Comparison of ENCODE assay signal across 13 cellular contexts in genomic region chr9:136565075-136565721, GRCh38. TPM values are rescaled to one million over a fixed set of nuclear protein-coding genes. Genes with fewer than 3 reads are reported as not detected.
DNase-seq lines count a peak whose midpoint lies in the region; ATAC-seq and TF ChIP-seq lines count a peak whose summit lies in the region.
"Had no signal": no experiment of that assay in that cellular context is flagged by ENCODE, and none has a peak within 500 bp of the region (broad histone marks: within the 10 kb centered on the region; RNA-seq: fewer than 3 reads in every experiment).

No MANE protein-coding gene starts in this region.

- H3K4me1 ChIP-seq in adipocyte (ENCODE audit: control insufficient read depth, insufficient read depth, low read length) (peaks cover 51% of the 10 kb centered on the region), thoracic aorta (ENCODE audit: control insufficient read depth in 1 of 2, low read depth in 2 of 2) (peaks cover 36 to 54% of the 10 kb centered on the region in 2 donors)

- H3K4me3 ChIP-seq in adipocyte (ENCODE audit: low read length) (peak overlapping the region; percentile 53), fibroblast of villous mesenchyme (ENCODE audit: low read depth, low read length) (no peak overlapping the region), thoracic aorta (no peak overlapping the region)

- H3K9ac ChIP-seq in adipocyte (ENCODE audit: low read length) = peak overlapping the region; percentile 64

- peaks cover 53% of the 10 kb centered on the region for H3K4me1 Mint-ChIP-seq in nephron progenitor cell
- H3K4me1 Mint-ChIP-seq in progenitor cell of endocrine pancreas (ENCODE audit: low read depth) = peaks cover 10% of the 10 kb centered on the region
- H3K4me1 Mint-ChIP-seq: T-cell had no signal

- H3K27ac Mint-ChIP-seq in nephron progenitor cell (peak overlapping the region; percentile 77), progenitor cell of endocrine pancreas (no peak overlapping the region)
- H3K27ac Mint-ChIP-seq: activated CD8-positive, alpha-beta T cell treated with anti-CD3 and anti-CD28 coated beads for 36 hours; activated naive CD8-positive, alpha-beta T cell treated with anti-CD3 and anti-CD28 coated beads for 36 hours; T-cell had no signal

- H3K36me3 ChIP-seq in adipocyte (ENCODE audit: control insufficient read depth, insufficient read depth, low read length, severe bottlenecking) (no peaks in the 10 kb centered on the region), thoracic aorta (no peaks in the 10 kb centered on the region)

- H3K4me3 Mint-ChIP-seq in nephron progenitor cell (no peak overlapping the region), progenitor cell of endocrine pancreas (ENCODE audit: low read depth) (no peak overlapping the region)
- H3K4me3 Mint-ChIP-seq: activated CD8-positive, alpha-beta T cell treated with anti-CD3 and anti-CD28 coated beads for 36 hours; activated naive CD8-positive, alpha-beta T cell treated with anti-CD3 and anti-CD28 coated beads for 36 hours; T-cell had no signal

- TF ChIP-seq CTCF in fibroblast of villous mesenchyme (IDR thresholded peaks at IDR 0.05; ENCODE audit: insufficient read depth, low read depth, low read length) (no peak), nephron progenitor cell (IDR thresholded peaks at IDR 0.05) (no peak), thoracic aorta (IDR thresholded peaks at IDR 0.05) (no peak), progenitor cell of endocrine pancreas (IDR thresholded peaks at IDR 0.05; ENCODE audit: unreplicated experiment) (no peak)

- DNase-seq in adipocyte (ENCODE audit: low read depth) (peak; percentile 27), fibroblast of villous mesenchyme (ENCODE audit: low read depth) (peak; percentile 79), nephron progenitor cell (peak; percentile 51), thoracic aorta (ENCODE audit: low spot score) (no peak), DMS153 treated with DMSO at 0.1 percent for 48 hours (lab: John Stamatoyannopoulos, UW; ENCODE audit: unreplicated experiment) (no peak), T-helper 9 cell (no peak), RPMI8226 (no peak), progenitor cell of endocrine pancreas (ENCODE audit: low spot score, unreplicated experiment) (no peak)
- DNase-seq: activated CD8-positive, alpha-beta T cell treated with anti-CD3 and anti-CD28 coated beads for 36 hours; activated naive CD8-positive, alpha-beta T cell treated with anti-CD3 and anti-CD28 coated beads for 36 hours; NK-92 treated with Interleukin-12 subunit alpha and Interleukin-12 subunit beta, amount 100 ng/mL, for 24 hours; stimulated activated CD4-positive, alpha-beta T cell treated with anti-CD3 and anti-CD28 coated beads, Interleukin-12 subunit alpha, Interleukin-12 subunit beta, amount 100 ng/mL, for 4 hours had no signal

- H3K27me3 ChIP-seq in adipocyte (replicated peaks; ENCODE audit: control insufficient read depth, insufficient read depth, low read length) (no peaks in the 10 kb centered on the region), thoracic aorta (replicated peaks; ENCODE audit: insufficient read depth) (no peaks in the 10 kb centered on the region)

- peaks cover 7% of the 10 kb centered on the region for H3K9me3 Mint-ChIP-seq in nephron progenitor cell
- H3K9me3 Mint-ChIP-seq in progenitor cell of endocrine pancreas (ENCODE audit: low read depth) = peaks cover 4% of the 10 kb centered on the region
- H3K9me3 Mint-ChIP-seq: activated CD8-positive, alpha-beta T cell treated with anti-CD3 and anti-CD28 coated beads for 36 hours; activated naive CD8-positive, alpha-beta T cell treated with anti-CD3 and anti-CD28 coated beads for 36 hours; T-cell had no signal

- H3K36me3 Mint-ChIP-seq in nephron progenitor cell (ENCODE audit: low read depth) = no peaks in the 10 kb centered on the region
- no peaks in the 10 kb centered on the region for H3K36me3 Mint-ChIP-seq in progenitor cell of endocrine pancreas (ENCODE audit: insufficient read depth)
- H3K36me3 Mint-ChIP-seq: activated naive CD8-positive, alpha-beta T cell treated with anti-CD3 and anti-CD28 coated beads for 36 hours; T-cell had no signal

- H3K27me3 Mint-ChIP-seq in nephron progenitor cell (ENCODE audit: low read depth, poor library complexity) (peaks cover 4% of the 10 kb centered on the region), progenitor cell of endocrine pancreas (peaks cover 11% of the 10 kb centered on the region)
- H3K27me3 Mint-ChIP-seq: activated CD8-positive, alpha-beta T cell treated with anti-CD3 and anti-CD28 coated beads for 36 hours; activated naive CD8-positive, alpha-beta T cell treated with anti-CD3 and anti-CD28 coated beads for 36 hours had no signal

- peak overlapping the region; percentile 41 to 56 for H3K27ac ChIP-seq in thoracic aorta

- ATAC-seq in thoracic aorta (ENCODE audit: insufficient number of reproducible peaks, low FRiP score, low read depth) = no peak
- ATAC-seq: T-cell had no signal

- no peaks in the 10 kb centered on the region for H3K9me3 ChIP-seq in adipocyte (ENCODE audit: control insufficient read depth, low read length)
- H3K9me3 ChIP-seq in thoracic aorta = no peaks in the 10 kb centered on the region

RNA-seq across cellular contexts. Expression of gene NOTCH1, which starts 19.4 kb away (rescaled TPM):
- total RNA-seq in fibroblast of villous mesenchyme (22.5 and 36.7 TPM in 2 replicates), thoracic aorta (10 to 100 TPM; 40.9 to 48.1 TPM), progenitor cell of endocrine pancreas (109 and 130 TPM in 2 replicates)

Comparison
In these comparisons a context has a peak if more than half of its experiments do, and no peak if none do; other contexts are left out.
1. DNase-seq: peak in adipocyte (single experiment), fibroblast of villous mesenchyme (single experiment) and nephron progenitor cell (single experiment); none in thoracic aorta (single experiment), DMS153 treated with DMSO at 0.1 percent for 48 hours (single experiment), T-helper 9 cell (single experiment), RPMI8226 (single experiment) and progenitor cell of endocrine pancreas (single experiment).